In genomic region chr14:104657563-104658324, GRCh38 we compare ENCODE assay signal across 9 cellular contexts. TPM values are rescaled to one million over a fixed set of nuclear protein-coding genes. Genes with fewer than 3 reads are reported as not detected.
DNase-seq lines count a peak whose midpoint lies in the region; ATAC-seq and TF ChIP-seq lines count a peak whose summit lies in the region.
"Had no signal": no experiment of that assay in that cellular context is flagged by ENCODE, and none has a peak within 500 bp of the region (broad histone marks: within the 10 kb centered on the region; RNA-seq: fewer than 3 reads in every experiment).

No MANE protein-coding gene starts in this region.

- H3K4me1 Mint-ChIP-seq in activated CD4-positive, alpha-beta T cell treated with anti-CD3 and anti-CD28 coated beads, Interleukin-2, amount 10 ng/mL, durations not matched to agents 7 days and 5 days, result peaks cover 13% of the 10 kb centered on the region
- peaks cover 2% of the 10 kb centered on the region for H3K4me1 Mint-ChIP-seq in activated CD4-positive, alpha-beta T cell treated with anti-CD3 and anti-CD28 coated beads, Interleukin-2, amount 10 ng/mL, durations not matched to agents 24 days and 14 days
- peaks cover 51% of the 10 kb centered on the region for H3K4me1 Mint-ChIP-seq in stimulated activated naive CD8-positive, alpha-beta T cell treated with anti-CD3 and anti-CD28 coated beads, Interleukin-15, Interleukin-2, amounts not matched to agents 100 ng/mL and 50 ng/mL, for 24 hours (ENCODE audit: low read depth)
- peaks cover 13% of the 10 kb centered on the region for H3K4me1 Mint-ChIP-seq in Calu3 (ENCODE audit: low read depth, unreplicated experiment)

- ATAC-seq in HG03108 (IDR thresholded peaks at IDR 0.05; ENCODE audit: unreplicated experiment), result peak; percentile 36

- H3K9me3 Mint-ChIP-seq in activated CD4-positive, alpha-beta T cell treated with anti-CD3 and anti-CD28 coated beads, Interleukin-2, amount 10 ng/mL, durations not matched to agents 7 days and 5 days, result peaks cover 8% of the 10 kb centered on the region
- H3K9me3 Mint-ChIP-seq in activated CD4-positive, alpha-beta T cell treated with anti-CD3 and anti-CD28 coated beads, Interleukin-2, amount 10 ng/mL, durations not matched to agents 24 days and 14 days, result peaks cover 8% of the 10 kb centered on the region
- H3K9me3 Mint-ChIP-seq in stimulated activated naive CD8-positive, alpha-beta T cell treated with anti-CD3 and anti-CD28 coated beads, Interleukin-15, Interleukin-2, amounts not matched to agents 100 ng/mL and 50 ng/mL, for 24 hours, result peaks cover 1% of the 10 kb centered on the region
- H3K9me3 Mint-ChIP-seq in Calu3 (ENCODE audit: low read depth, unreplicated experiment), result peaks cover 9% of the 10 kb centered on the region

- BruUV-seq in Calu3 (replicated peaks; lab: Mats Ljungman, UMichigan), result no TSS peak

- POLR2A ChIA-PET in activated CD4-positive, alpha-beta T cell treated with anti-CD3 and anti-CD28 coated beads, Interleukin-2, amount 10 ng/mL, durations not matched to agents 7 days and 5 days (lab: Charles Lee), result no interaction called here

- peaks cover 1% of the 10 kb centered on the region for H3K36me3 Mint-ChIP-seq in activated CD4-positive, alpha-beta T cell treated with anti-CD3 and anti-CD28 coated beads, Interleukin-2, amount 10 ng/mL, durations not matched to agents 7 days and 5 days (ENCODE audit: low read depth)
- no peaks in the 10 kb centered on the region for H3K36me3 Mint-ChIP-seq in activated CD4-positive, alpha-beta T cell treated with anti-CD3 and anti-CD28 coated beads, Interleukin-2, amount 10 ng/mL, durations not matched to agents 24 days and 14 days (ENCODE audit: low read depth)
- H3K36me3 Mint-ChIP-seq in stimulated activated naive CD8-positive, alpha-beta T cell treated with anti-CD3 and anti-CD28 coated beads, Interleukin-15, Interleukin-2, amounts not matched to agents 100 ng/mL and 50 ng/mL, for 24 hours (ENCODE audit: low read depth), result peaks cover 2% of the 10 kb centered on the region
- peaks cover 6% of the 10 kb centered on the region for H3K36me3 Mint-ChIP-seq in Calu3 (ENCODE audit: insufficient read depth, unreplicated experiment)

- no peak overlapping the region for H3K4me3 Mint-ChIP-seq in activated CD4-positive, alpha-beta T cell treated with anti-CD3 and anti-CD28 coated beads, Interleukin-2, amount 10 ng/mL, durations not matched to agents 7 days and 5 days
- H3K4me3 Mint-ChIP-seq in activated CD4-positive, alpha-beta T cell treated with anti-CD3 and anti-CD28 coated beads, Interleukin-2, amount 10 ng/mL, durations not matched to agents 24 days and 14 days, result no peak overlapping the region
- H3K4me3 Mint-ChIP-seq in stimulated activated naive CD8-positive, alpha-beta T cell treated with anti-CD3 and anti-CD28 coated beads, Interleukin-15, Interleukin-2, amounts not matched to agents 100 ng/mL and 50 ng/mL, for 24 hours, result no peak overlapping the region
- H3K4me3 Mint-ChIP-seq in Calu3 (ENCODE audit: low read depth, unreplicated experiment), result no peak overlapping the region

- TF ChIP-seq CTCF in Calu3 (IDR thresholded peaks at IDR 0.05; ENCODE audit: unreplicated experiment), result no peak

- intact Hi-C loops in activated CD4-positive, alpha-beta T cell treated with anti-CD3 and anti-CD28 coated beads, Interleukin-2, amount 10 ng/mL, durations not matched to agents 24 days and 14 days (cut with micrococcal nuclease), result no loop called here
- intact Hi-C loops in Calu3 (cut with micrococcal nuclease; ENCODE audit: unreplicated experiment), result no loop called here

- H3K27ac Mint-ChIP-seq in activated CD4-positive, alpha-beta T cell treated with anti-CD3 and anti-CD28 coated beads, Interleukin-2, amount 10 ng/mL, durations not matched to agents 7 days and 5 days, result peak overlapping the region; percentile 19
- H3K27ac Mint-ChIP-seq in activated CD4-positive, alpha-beta T cell treated with anti-CD3 and anti-CD28 coated beads, Interleukin-2, amount 10 ng/mL, durations not matched to agents 24 days and 14 days, result no peak overlapping the region
- H3K27ac Mint-ChIP-seq in stimulated activated naive CD8-positive, alpha-beta T cell treated with anti-CD3 and anti-CD28 coated beads, Interleukin-15, Interleukin-2, amounts not matched to agents 100 ng/mL and 50 ng/mL, for 24 hours, result peak overlapping the region; percentile 55
- H3K27ac Mint-ChIP-seq in Calu3 (ENCODE audit: unreplicated experiment), result no peak overlapping the region

- peak overlapping the region; percentile 89 for H3K27ac ChIP-seq in angular gyrus (ENCODE audit: low read depth, low read length)
- H3K27ac ChIP-seq: thoracic aorta had no signal

- no peak for DNase-seq in activated CD4-positive, alpha-beta T cell treated with anti-CD3 and anti-CD28 coated beads, Interleukin-2, amount 10 ng/mL, durations not matched to agents 7 days and 5 days
- no peak for DNase-seq in activated CD4-positive, alpha-beta T cell treated with anti-CD3 and anti-CD28 coated beads, Interleukin-2, amount 10 ng/mL, durations not matched to agents 24 days and 14 days
- no peak for DNase-seq in activated gamma-delta T cell (lab: John Stamatoyannopoulos, UW)
- no peak for DNase-seq in Calu3
- DNase-seq in NCI-H524 treated with DMSO at 0.1 percent for 48 hours (lab: John Stamatoyannopoulos, UW), result no peak

- peaks cover 9% of the 10 kb centered on the region for H3K27me3 Mint-ChIP-seq in activated CD4-positive, alpha-beta T cell treated with anti-CD3 and anti-CD28 coated beads, Interleukin-2, amount 10 ng/mL, durations not matched to agents 7 days and 5 days
- peaks cover 15% of the 10 kb centered on the region for H3K27me3 Mint-ChIP-seq in activated CD4-positive, alpha-beta T cell treated with anti-CD3 and anti-CD28 coated beads, Interleukin-2, amount 10 ng/mL, durations not matched to agents 24 days and 14 days
- peaks cover 14% of the 10 kb centered on the region for H3K27me3 Mint-ChIP-seq in stimulated activated naive CD8-positive, alpha-beta T cell treated with anti-CD3 and anti-CD28 coated beads, Interleukin-15, Interleukin-2, amounts not matched to agents 100 ng/mL and 50 ng/mL, for 24 hours
- no peaks in the 10 kb centered on the region for H3K27me3 Mint-ChIP-seq in Calu3 (ENCODE audit: unreplicated experiment)

- CTCF ChIA-PET in activated CD4-positive, alpha-beta T cell treated with anti-CD3 and anti-CD28 coated beads, Interleukin-2, amount 10 ng/mL, durations not matched to agents 7 days and 5 days (lab: Charles Lee), result no interaction called here
- CTCF ChIA-PET in Calu3 (lab: Charles Lee), result interaction anchor here (0.6 to 3.0 kb wide), 3 partner anchors 8 to 139 kb away, joined by 3 to 15 read pairs (median 4); no protein-coding TSS in a partner anchor

RNA-seq across cellular contexts. Expression of gene INF2, which starts 31.7 kb away (rescaled TPM):
- 100 to 1,000 TPM; 163 to 171 TPM for total RNA-seq in activated CD4-positive, alpha-beta T cell treated with anti-CD3 and anti-CD28 coated beads, Interleukin-2, amount 10 ng/mL, durations not matched to agents 7 days and 5 days
- total RNA-seq in activated CD4-positive, alpha-beta T cell treated with anti-CD3 and anti-CD28 coated beads, Interleukin-2, amount 10 ng/mL, durations not matched to agents 24 days and 14 days, result 90.9 and 92.3 TPM in 2 replicates
- total RNA-seq in Calu3 (2022), result 208 and 220 TPM in 2 replicates

RNA-seq across cellular contexts. Expression of gene TMEM179, which starts 53.2 kb away (rescaled TPM):
- not detected for total RNA-seq in activated CD4-positive, alpha-beta T cell treated with anti-CD3 and anti-CD28 coated beads, Interleukin-2, amount 10 ng/mL, durations not matched to agents 7 days and 5 days
- total RNA-seq in activated CD4-positive, alpha-beta T cell treated with anti-CD3 and anti-CD28 coated beads, Interleukin-2, amount 10 ng/mL, durations not matched to agents 24 days and 14 days, result 0.28 TPM in 1 of 2 replicates, not detected in the other
- not detected in 2 replicates for total RNA-seq in Calu3 (2022)
- total RNA-seq: thoracic aorta had no signal

Comparison
In these comparisons a context has a peak if more than half of its experiments do, and no peak if none do; other contexts are left out.
1. H3K27ac Mint-ChIP-seq: peak in activated CD4-positive, alpha-beta T cell treated with anti-CD3 and anti-CD28 coated beads, Interleukin-2, amount 10 ng/mL, durations not matched to agents 7 days and 5 days (single experiment) and stimulated activated naive CD8-positive, alpha-beta T cell treated with anti-CD3 and anti-CD28 coated beads, Interleukin-15, Interleukin-2, amounts not matched to agents 100 ng/mL and 50 ng/mL, for 24 hours (single experiment); none in activated CD4-positive, alpha-beta T cell treated with anti-CD3 and anti-CD28 coated beads, Interleukin-2, amount 10 ng/mL, durations not matched to agents 24 days and 14 days (single experiment) and Calu3 (single experiment).